ENCODE assay signal across 19 cellular contexts in the genomic region with DNA sequence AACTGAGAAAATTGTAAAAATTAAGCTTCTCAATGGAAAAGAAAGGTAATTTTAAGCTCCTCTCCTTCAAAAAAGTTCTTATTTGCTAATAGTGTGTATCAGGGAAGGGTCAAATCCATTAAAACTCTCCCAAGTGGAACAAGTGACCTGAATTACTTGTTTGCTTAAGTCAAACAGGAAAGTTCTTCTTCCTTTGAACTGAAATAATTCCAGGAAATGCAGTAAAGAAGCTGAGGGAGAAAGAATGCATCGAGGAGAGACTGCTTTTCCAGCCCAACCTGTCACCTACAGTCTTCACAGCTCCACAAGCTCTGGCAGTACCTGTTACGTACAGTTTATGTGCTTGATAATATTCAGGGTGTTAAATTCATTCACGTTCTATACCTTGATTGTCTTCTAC.
A peak's percentile ranks its signal among the peaks of the same experiment; 100 is the strongest.
DNase-seq lines count a peak whose midpoint lies in the region; ATAC-seq, FAIRE-seq and TF ChIP-seq lines count a peak whose summit lies in the region.
"Had no signal": no experiment of that assay in that cellular context is flagged by ENCODE, and none has a peak within 500 bp of the region (broad histone marks: within the 10 kb centered on the region; RNA-seq: fewer than 3 reads in every experiment).

No MANE protein-coding gene starts in this region.

- no peaks in the 10 kb centered on the region for H3K27me3 ChIP-seq in MG63
- H3K27me3 ChIP-seq: right atrium auricular region had no signal

- H3K4me1 ChIP-seq in kidney (ENCODE audit: control insufficient read depth in 1 of 2, insufficient read depth in 1 of 2, low read depth in 1 of 2, low read length in 2 of 2), result peaks cover 30 to 33% of the 10 kb centered on the region in 2 donors

- peaks cover 16 to 18% of the 10 kb centered on the region in 2 donors for H3K36me3 ChIP-seq in kidney (ENCODE audit: control insufficient read depth in 1 of 2, insufficient read depth in 2 of 2, low read length in 2 of 2)
- no peaks in the 10 kb centered on the region for H3K36me3 ChIP-seq in MG63

- in situ Hi-C loops in Caki2 (cut with HindIII; ENCODE audit: low pct_unique_long_range_greater_than_20kb, low sequenced_read_pairs), result no loop called here

- DNase-seq in Caki2 (ENCODE audit: low read depth), result peak; percentile 45
- peak; percentile 12 for DNase-seq in NCI-H69 (lab: John Stamatoyannopoulos, UW)
- no peak for DNase-seq in kidney
- peak; percentile 94 for DNase-seq in renal cortical epithelial cell (ENCODE audit: low read depth)
- DNase-seq in MG63, result no peak
- no peak for DNase-seq in NCI-H524 treated with DMSO at 0.1 percent for 48 hours (lab: John Stamatoyannopoulos, UW)
- DNase-seq: activated B cell treated with CpG ODN at 0.5 μM for 24 hours; activated CD8-positive, alpha-beta T cell treated with anti-CD3 and anti-CD28 coated beads, Interleukin-2, amount 10 ng/mL, durations not matched to agents 7 days and 5 days; AML-193; GDM1; NCI-H1417 treated with DMSO at 0.1 percent for 48 hours; NCI-H2171 treated with DMSO at 0.1 percent for 48 hours; NCI-H774 had no signal

- peak overlapping the region; percentile 19 to 62 for H3K27ac ChIP-seq in kidney (ENCODE audit: low read depth in 2 of 2, low read length in 2 of 2)
- H3K27ac ChIP-seq: right atrium auricular region, thoracic aorta had no signal

- H3K4me3 ChIP-seq in kidney (ENCODE audit: low read length in 2 of 2) (no peak overlapping the region), MG63 (no peak overlapping the region)
- H3K4me3 ChIP-seq: right atrium auricular region, thoracic aorta had no signal

- H3K9me3 ChIP-seq in kidney (ENCODE audit: control insufficient read depth in 1 of 2, low read length in 2 of 2), result no peaks in the 10 kb centered on the region
- no peaks in the 10 kb centered on the region for H3K9me3 ChIP-seq in MG63
- H3K9me3 ChIP-seq: right atrium auricular region, thoracic aorta had no signal

- FAIRE-seq in kidney (lab: Jason Lieb, UNC), result peak; percentile 77
- FAIRE-seq: D721Med, H54, islet of Langerhans had no signal

- ATAC-seq in HG02884 (IDR thresholded peaks at IDR 0.05; ENCODE audit: unreplicated experiment), result no peak
- ATAC-seq: activated CD8-positive, alpha-beta T cell treated with anti-CD3 and anti-CD28 coated beads, Interleukin-2, amount 10 ng/mL, durations not matched to agents 7 days and 5 days had no signal

- intact Hi-C loops in kidney (cut with DNase I), result no loop called here

- no peak for TF ChIP-seq CTCF in kidney (IDR thresholded peaks at IDR 0.05; ENCODE audit: borderline replicate concordance, extremely low read depth, insufficient read depth)

- H3K9ac ChIP-seq in kidney (ENCODE audit: low read length in 2 of 2), result no peak overlapping the region

Comparison
In these comparisons a context has a peak if more than half of its experiments do, and no peak if none do; other contexts are left out.
1. DNase-seq: peak in Caki2 (single experiment), NCI-H69 (single experiment) and renal cortical epithelial cell (single experiment); none in kidney (single experiment), MG63 (single experiment) and NCI-H524 treated with DMSO at 0.1 percent for 48 hours (single experiment).